10 cellular contexts compared by ENCODE assay signal in the genomic region with DNA sequence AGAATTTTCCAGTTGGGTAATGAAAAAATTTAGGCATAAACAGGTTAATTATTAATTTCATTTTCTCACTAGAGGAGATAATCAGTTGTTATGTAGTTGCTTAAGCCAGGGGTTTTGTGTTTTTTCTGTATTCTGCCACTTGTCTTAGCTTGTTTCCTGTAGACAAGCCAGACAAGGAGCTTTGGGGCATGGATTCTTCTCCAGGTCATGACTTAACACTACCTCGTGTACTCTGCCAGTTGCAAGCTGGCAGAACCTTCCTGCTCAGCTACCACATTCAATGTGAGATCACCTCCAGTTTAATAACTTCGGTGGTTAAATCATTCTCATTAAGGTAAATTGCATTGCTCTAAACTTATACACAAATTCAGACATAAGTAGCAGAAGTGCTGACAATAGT. TPM values are rescaled to one million over a fixed set of nuclear protein-coding genes. Genes with fewer than 3 reads are reported as not detected.
DNase-seq lines count a peak whose midpoint lies in the region; ATAC-seq, FAIRE-seq and TF ChIP-seq lines count a peak whose summit lies in the region.
"Had no signal": no experiment of that assay in that cellular context is flagged by ENCODE, and none has a peak within 500 bp of the region (broad histone marks: within the 10 kb centered on the region; RNA-seq: fewer than 3 reads in every experiment).

No MANE protein-coding gene starts in this region.

- CTCF ChIA-PET in IMR-90 (lab: Yijun Ruan, JAX): interaction anchor here (1.5 kb wide), 1 partner anchor 26 kb away, joined by 4 read pairs; no protein-coding TSS in a partner anchor

- H2AFZ ChIP-seq in ACC112 (ENCODE audit: low read length, unreplicated experiment) (no peak overlapping the region), IMR-90 (replicated peaks; ENCODE audit: low read length, poor library complexity) (no peak overlapping the region), astrocyte (ENCODE audit: low read depth, low read length) (no peak overlapping the region)

- no peak overlapping the region for H3K18ac ChIP-seq in IMR-90 (ENCODE audit: low read depth, low read length)

- peak overlapping the region; percentile 88 for H3K4me3 Mint-ChIP-seq in astrocyte (ENCODE audit: unreplicated experiment)

- TF ChIP-seq CTCF in IMR-90 (conservative IDR thresholded peaks at IDR 0.05; ENCODE audit: low read depth, low read length) (no peak), astrocyte (IDR thresholded peaks at IDR 0.05; ENCODE audit: insufficient read depth, low read depth, low read length) (no peak), GM13977 (IDR thresholded peaks at IDR 0.05; ENCODE audit: extremely low read depth, insufficient read depth, missing control alignments) (no peak)

- H3K27me3 Mint-ChIP-seq in astrocyte (ENCODE audit: low read depth, unreplicated experiment): no peaks in the 10 kb centered on the region

- H3K79me2 ChIP-seq in ACC112 (ENCODE audit: control insufficient read depth, insufficient read depth, low read length, unreplicated experiment): peaks cover 47% of the 10 kb centered on the region
- H3K79me2 ChIP-seq in astrocyte (ENCODE audit: insufficient read depth, low read length): peaks cover 63% of the 10 kb centered on the region

- no peak overlapping the region for H2BK15ac ChIP-seq in IMR-90 (ENCODE audit: low read depth, low read length)

- no peak for DNase-seq in IMR-90
- DNase-seq in astrocyte (ENCODE audit: low read depth): no peak
- DNase-seq in GM13977 (ENCODE audit: low spot score): no peak
- no peak for DNase-seq in NCI-H69 (lab: John Stamatoyannopoulos, UW)
- DNase-seq in hippocampal formation (lab: John Stamatoyannopoulos, UW): no peak
- no peak for DNase-seq in anterior cingulate cortex (lab: John Stamatoyannopoulos, UW)
- DNase-seq: NCI-H187, SW 1271 had no signal

- H2AK5ac ChIP-seq in IMR-90 (ENCODE audit: low read depth, low read length): no peak overlapping the region

- no peaks in the 10 kb centered on the region for H3K36me3 Mint-ChIP-seq in astrocyte (ENCODE audit: low read depth, unreplicated experiment)

- no peak for FAIRE-seq in astrocyte (lab: Jason Lieb, UNC)

- no TSS peak for BruUV-seq in IMR-90 (replicated peaks; lab: Mats Ljungman, UMichigan)

- H4K5ac ChIP-seq in IMR-90 (ENCODE audit: low read depth, low read length): no peak overlapping the region

- in situ Hi-C loops in IMR-90 (cut with MboI; ENCODE audit: low sequenced_read_pairs): no loop called here
- in situ Hi-C loops in GM13977 (cut with MboI; ENCODE audit: low pct_unique_long_range_greater_than_20kb, low sequenced_read_pairs, unreplicated experiment): no loop called here

- H3K4ac ChIP-seq in IMR-90 (ENCODE audit: low read depth, low read length): no peak overlapping the region

- 50% methylated on average over 1 of the region's 2 CpGs; no CpG with 5 or more reads in 1 of the 2 experiments for WGBS in IMR-90 (ENCODE audit: extremely low coverage in 2 of 2, insufficient read length in 1 of 2), 2 experiments

- H3K27me3 ChIP-seq in ACC112 (ENCODE audit: insufficient read depth, low read length) (no peaks in the 10 kb centered on the region), IMR-90 (ENCODE audit: control insufficient read depth, insufficient read depth, low read length) (no peaks in the 10 kb centered on the region), astrocyte (ENCODE audit: insufficient read depth, low read length) (no peaks in the 10 kb centered on the region), muscle layer of duodenum (ENCODE audit: low read depth, low read length) (no peaks in the 10 kb centered on the region)

- no peak overlapping the region for H2BK20ac ChIP-seq in IMR-90 (ENCODE audit: low read depth, low read length)

- no peak overlapping the region for H2BK120ac ChIP-seq in IMR-90 (ENCODE audit: low read depth, low read length)

- H3K4me1 Mint-ChIP-seq in astrocyte (ENCODE audit: low read depth, unreplicated experiment): peaks cover 10% of the 10 kb centered on the region

- peaks cover 23 to 68% of the 10 kb centered on the region in 2 experiments; a peak in 3 of 4 replicates for H3K79me1 ChIP-seq in IMR-90 (ENCODE audit: low read depth in 1 of 2, low read length in 2 of 2)

- no peak overlapping the region for H2BK5ac ChIP-seq in IMR-90 (ENCODE audit: low read depth, low read length, poor library complexity, severe bottlenecking)

- dilution Hi-C loops in IMR-90 (cut with HindIII; ENCODE audit: low sequenced_read_pairs, unreplicated experiment): no loop called here

- H3K56ac ChIP-seq in IMR-90 (ENCODE audit: extremely low read depth, insufficient read depth, low read length): no peak overlapping the region

- TF ChIP-seq RAD21 in IMR-90 (IDR thresholded peaks at IDR 0.05; ENCODE audit: low read length): no peak

- no peak overlapping the region for H3K9ac ChIP-seq in IMR-90 (ENCODE audit: low read depth, low read length)
- no peak overlapping the region for H3K9ac ChIP-seq in astrocyte (ENCODE audit: low read length)

- H3K4me2 ChIP-seq in IMR-90 (ENCODE audit: low read depth, low read length) (0 out of 2 replicates have a peak overlapping the region, but pooled peaks have one; percentile 2), astrocyte (ENCODE audit: low read length) (peak overlapping the region; percentile 95)

- intact Hi-C loops in IMR-90 (cut with micrococcal nuclease): no loop called here

- TF ChIP-seq POLR2A in IMR-90 (IDR thresholded peaks at IDR 0.05; ENCODE audit: low read depth, low read length): no peak

- no peaks in the 10 kb centered on the region; the same call in 1 of the 2 replicates for H3K36me3 ChIP-seq in ACC112 (ENCODE audit: insufficient read depth, low read length)
- H3K36me3 ChIP-seq in IMR-90 (ENCODE audit: control insufficient read depth, insufficient read depth, low read length): peaks cover 2% of the 10 kb centered on the region; the same call in 1 of the 2 replicates
- H3K36me3 ChIP-seq in astrocyte (ENCODE audit: insufficient read depth, low read length): no peaks in the 10 kb centered on the region
- peaks cover 0 to 4% of the 10 kb centered on the region in 2 donors for H3K36me3 ChIP-seq in muscle layer of duodenum (ENCODE audit: control insufficient read depth in 1 of 2, insufficient read depth in 2 of 2, low read length in 2 of 2)

- no peak for ATAC-seq in IMR-90 (ENCODE audit: low read depth)

- H3K23ac ChIP-seq in IMR-90 (ENCODE audit: low read depth, low read length): peak overlapping the region; percentile 87; the same call in 1 of the 2 replicates

- POLR2A ChIA-PET in IMR-90 (lab: Charles Lee; ENCODE audit: unreplicated experiment): no interaction called here

- H4K20me1 ChIP-seq in IMR-90 (ENCODE audit: insufficient read depth, low read length) (peaks cover 36% of the 10 kb centered on the region), astrocyte (ENCODE audit: insufficient read depth, low read length) (peaks cover 48% of the 10 kb centered on the region)

- H3K9me3 Mint-ChIP-seq in astrocyte (ENCODE audit: unreplicated experiment): no peaks in the 10 kb centered on the region

- H2AK9ac ChIP-seq in IMR-90 (replicated peaks; ENCODE audit: low read depth, low read length, poor library complexity): no peak overlapping the region

- no peak overlapping the region for H4K91ac ChIP-seq in IMR-90 (ENCODE audit: insufficient read depth, low read depth, low read length)

- H3K14ac ChIP-seq in IMR-90 (replicated peaks; ENCODE audit: low read depth, low read length): no peak overlapping the region

- peaks cover 15% of the 10 kb centered on the region for H3K4me1 ChIP-seq in ACC112 (ENCODE audit: control insufficient read depth, insufficient read depth, low read length, unreplicated experiment)
- peaks cover 5% of the 10 kb centered on the region for H3K4me1 ChIP-seq in IMR-90 (ENCODE audit: control insufficient read depth, insufficient read depth, low read length)
- H3K4me1 ChIP-seq in astrocyte (ENCODE audit: insufficient read depth, low read length): peaks cover 8% of the 10 kb centered on the region
- H3K4me1 ChIP-seq in muscle layer of duodenum (ENCODE audit: control insufficient read depth in 1 of 2, insufficient read depth in 2 of 2, low read length in 2 of 2): peaks cover 7 to 18% of the 10 kb centered on the region in 2 donors

- H3K27ac ChIP-seq in ACC112 (ENCODE audit: low read depth, low read length) (no peak overlapping the region), IMR-90 (ENCODE audit: insufficient read depth, low read length) (no peak overlapping the region), astrocyte (ENCODE audit: low read depth, low read length) (no peak overlapping the region), muscle layer of duodenum (ENCODE audit: low read length) (no peak overlapping the region)

- H3K9me1 ChIP-seq in IMR-90 (ENCODE audit: insufficient read depth, low read length): peaks cover 16% of the 10 kb centered on the region

- peak overlapping the region; percentile 79 for H3K4me3 ChIP-seq in ACC112 (ENCODE audit: low read depth, low read length)
- H3K4me3 ChIP-seq in IMR-90 (ENCODE audit: insufficient read depth, low read depth, low read length): no peak overlapping the region
- peak overlapping the region; percentile 93 for H3K4me3 ChIP-seq in astrocyte (ENCODE audit: insufficient read depth, low read depth, low read length)
- peak overlapping the region; percentile 68 to 76 for H3K4me3 ChIP-seq in muscle layer of duodenum (ENCODE audit: low read depth in 1 of 2, low read length in 2 of 2)

- H4K8ac ChIP-seq in IMR-90 (ENCODE audit: low read depth in 2 of 2, low read length in 2 of 2): no peak overlapping the region

- H3K27ac Mint-ChIP-seq in astrocyte (ENCODE audit: unreplicated experiment): no peak overlapping the region

- H3K9me3 ChIP-seq in IMR-90 (ENCODE audit: control insufficient read depth, insufficient read depth, low read length): no peaks in the 10 kb centered on the region
- H3K9me3 ChIP-seq in astrocyte (ENCODE audit: insufficient read depth, low read depth, low read length): no peaks in the 10 kb centered on the region
- H3K9me3 ChIP-seq in muscle layer of duodenum (ENCODE audit: control insufficient read depth in 1 of 2, low read length in 2 of 2): no peaks in the 10 kb centered on the region

TF ChIP-seq in IMR-90, 13 proteins besides CTCF, POLR2A, EP300 and RAD21 (continues in another document):
- no peak for TF ChIP-seq CHD1 (IDR thresholded peaks at IDR 0.05; ENCODE audit: low read depth, low read length)
- no peak for TF ChIP-seq MAFK (IDR thresholded peaks at IDR 0.05; ENCODE audit: low read depth, low read length)
- TF ChIP-seq CEBPB (IDR thresholded peaks at IDR 0.05; ENCODE audit: low read depth, low read length): no peak

RNA-seq across cellular contexts. Expression of a gene that starts 1.8 kb away (rescaled TPM):
- total RNA-seq in IMR-90 (2012; rRNA removed) (56.1 and 65.2 TPM in 2 replicates), astrocyte (57.6 and 62.0 TPM in 2 replicates)
- polyA plus RNA-seq in IMR-90 (2012; rRNA removed): 71.7 and 78.5 TPM in 2 replicates
- 50.3 and 98.2 TPM in 2 replicates for polyA plus RNA-seq in IMR-90 (2012; cell fraction: cytosol; rRNA removed)
- polyA plus RNA-seq in IMR-90 (2012; cell fraction: nucleus; rRNA removed; ENCODE audit: low replicate concordance): 45.6 and 112 TPM in 2 replicates

RNA-seq across cellular contexts. Expression of a gene that starts 23.0 kb away (rescaled TPM):
- total RNA-seq in IMR-90 (2012; rRNA removed): under 0.01 TPM in 2 replicates
- polyA plus RNA-seq in IMR-90 (2012; rRNA removed): 0.02 and 0.04 TPM in 2 replicates
- 0.01 TPM in 1 of 2 replicates, not detected in the other for polyA plus RNA-seq in IMR-90 (2012; cell fraction: cytosol; rRNA removed)
- 0.16 and 0.21 TPM in 2 replicates for polyA plus RNA-seq in IMR-90 (2012; cell fraction: nucleus; rRNA removed; ENCODE audit: low replicate concordance)
- 0.11 and 0.19 TPM in 2 replicates for total RNA-seq in astrocyte
